ENCODE assay signal across 8 cellular contexts in the genomic region with DNA sequence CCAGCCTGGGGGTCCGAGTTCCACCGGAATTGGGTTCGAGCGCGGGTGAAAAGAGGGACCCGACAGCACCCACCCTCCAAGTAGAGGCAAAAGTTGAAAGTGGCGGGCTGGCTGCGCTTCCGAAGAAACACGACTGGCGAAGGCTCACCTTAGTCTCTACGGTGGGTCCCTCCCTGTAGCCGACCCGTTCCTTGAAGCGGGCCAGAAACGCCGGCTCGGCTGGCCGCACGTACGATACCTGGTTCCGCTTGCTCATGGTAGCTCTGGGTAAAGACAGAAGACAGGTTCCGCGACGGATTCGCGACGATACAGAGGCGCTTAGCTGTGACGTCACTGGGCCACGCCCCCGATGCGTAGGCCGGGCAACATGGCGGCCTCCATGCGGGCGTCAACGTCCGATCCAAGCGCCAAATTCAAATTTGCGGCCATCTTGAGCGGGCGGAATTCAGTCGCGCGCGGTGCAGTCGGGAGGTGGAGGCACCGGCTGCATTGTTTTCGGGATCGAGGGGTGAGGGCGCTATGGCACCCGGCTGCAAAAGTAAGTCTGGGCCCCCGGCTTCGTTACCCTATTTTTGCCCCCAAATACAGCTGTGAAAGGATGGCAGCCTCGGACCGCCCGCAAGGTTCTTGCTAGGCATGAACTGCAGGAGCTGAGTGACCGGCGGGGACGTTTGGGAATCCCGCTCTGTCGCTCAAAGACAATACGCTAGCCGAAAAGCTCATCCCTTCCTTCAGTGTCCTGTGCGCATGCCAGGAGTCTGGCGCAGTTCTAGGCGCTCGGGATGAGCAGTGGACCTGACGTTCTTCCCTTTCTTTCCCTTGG.
DNase-seq lines count a peak whose midpoint lies in the region; ATAC-seq, FAIRE-seq and TF ChIP-seq lines count a peak whose summit lies in the region.

TSS of gene KIAA1143 (minus strand) at position 273 of the 823 bp plus-strand sequence. CDS start at position 256, 17 bp downstream.
TSS of gene KIF15 (plus strand) at position 448 of the 823 bp plus-strand sequence. CDS start at position 520, 72 bp downstream.

- H3K27ac ChIP-seq in RWPE2 (ENCODE audit: poor library complexity, severe bottlenecking), result peak within 1 kb of the TSS; percentile 68

- peak within 1 kb of the TSS; percentile 86 to 91 (median 91) for H3K4me3 Mint-ChIP-seq in nephron
- H3K4me3 Mint-ChIP-seq in stimulated activated naive CD8-positive, alpha-beta T cell treated with anti-CD3 and anti-CD28 coated beads, Interleukin-15, Interleukin-2, amounts not matched to agents 100 ng/mL and 50 ng/mL, for 24 hours, result peak within 1 kb of the TSS; percentile 96

- TF ChIP-seq CTCF in RWPE2 (IDR thresholded peaks at IDR 0.05; ENCODE audit: poor library complexity, severe bottlenecking), result peak; percentile 13
- no peak for TF ChIP-seq CTCF in fibroblast of pulmonary artery (IDR thresholded peaks at IDR 0.05; ENCODE audit: low read length, missing control alignments)
- TF ChIP-seq CTCF in nephron (IDR thresholded peaks at IDR 0.05; ENCODE audit: unreplicated experiment in 3 of 3), result no peak

- peak; percentile 83 for FAIRE-seq in H54 (lab: Jason Lieb, UNC)

- ATAC-seq in RWPE2 (ENCODE audit: low read depth), result peak; percentile 88

- peak; percentile 95 for DNase-seq in EL
- peak; percentile 67 for DNase-seq in H54 (ENCODE audit: insufficient read length, low spot score)
- peak; percentile 98 for DNase-seq in LoVo (ENCODE audit: low spot score)
- DNase-seq in RWPE2 (ENCODE audit: low spot score), result peak; percentile 91
- peak; percentile 96 for DNase-seq in activated T-helper 9 cell treated with anti-CD3 and anti-CD28 coated beads, Interleukin-2, amount 50 U/mL, for 16 hours (ENCODE audit: low read depth)
- DNase-seq in fibroblast of pulmonary artery (ENCODE audit: low read depth), result peak; percentile 97

- no peaks in the 10 kb centered on the region for H3K4me1 ChIP-seq in RWPE2 (ENCODE audit: insufficient read depth, poor library complexity, severe bottlenecking)

- H3K27me3 ChIP-seq in RWPE2 (ENCODE audit: insufficient read depth, poor library complexity, severe bottlenecking), result no peaks in the 10 kb centered on the region

- peaks cover 70% of the 10 kb centered on the region for H3K36me3 Mint-ChIP-seq in nephron (ENCODE audit: low read depth)
- peaks cover 77% of the 10 kb centered on the region for H3K36me3 Mint-ChIP-seq in stimulated activated naive CD8-positive, alpha-beta T cell treated with anti-CD3 and anti-CD28 coated beads, Interleukin-15, Interleukin-2, amounts not matched to agents 100 ng/mL and 50 ng/mL, for 24 hours (ENCODE audit: low read depth)

- H3K9me3 Mint-ChIP-seq in nephron, result peaks cover 60% of the 10 kb centered on the region
- H3K9me3 Mint-ChIP-seq in stimulated activated naive CD8-positive, alpha-beta T cell treated with anti-CD3 and anti-CD28 coated beads, Interleukin-15, Interleukin-2, amounts not matched to agents 100 ng/mL and 50 ng/mL, for 24 hours, result peaks cover 25% of the 10 kb centered on the region

- peak within 1 kb of the TSS; percentile 55 for H3K4me3 ChIP-seq in RWPE2 (ENCODE audit: severe bottlenecking)
- H3K4me3 ChIP-seq in fibroblast of pulmonary artery (replicated peaks; ENCODE audit: low read depth, low read length), result peak within 1 kb of the TSS; percentile 97

- peaks cover 8% of the 10 kb centered on the region for H3K4me1 Mint-ChIP-seq in nephron
- peaks cover 45% of the 10 kb centered on the region for H3K4me1 Mint-ChIP-seq in stimulated activated naive CD8-positive, alpha-beta T cell treated with anti-CD3 and anti-CD28 coated beads, Interleukin-15, Interleukin-2, amounts not matched to agents 100 ng/mL and 50 ng/mL, for 24 hours (ENCODE audit: low read depth)

- TF ChIP-seq POLR2A in H54 (IDR thresholded peaks at IDR 0.05; ENCODE audit: low read depth, low read length), result peak; percentile 63

- H3K27ac Mint-ChIP-seq in nephron, result peak within 1 kb of the TSS; percentile 46 to 89 (median 74)
- peak within 1 kb of the TSS; percentile 91 for H3K27ac Mint-ChIP-seq in stimulated activated naive CD8-positive, alpha-beta T cell treated with anti-CD3 and anti-CD28 coated beads, Interleukin-15, Interleukin-2, amounts not matched to agents 100 ng/mL and 50 ng/mL, for 24 hours

- H3K9me3 ChIP-seq in RWPE2 (ENCODE audit: severe bottlenecking), result peaks cover 3% of the 10 kb centered on the region

- H3K36me3 ChIP-seq in RWPE2 (ENCODE audit: low read depth), result peaks cover 54% of the 10 kb centered on the region

- no peaks in the 10 kb centered on the region for H3K27me3 Mint-ChIP-seq in nephron (ENCODE audit: low read depth)
- no peaks in the 10 kb centered on the region for H3K27me3 Mint-ChIP-seq in stimulated activated naive CD8-positive, alpha-beta T cell treated with anti-CD3 and anti-CD28 coated beads, Interleukin-15, Interleukin-2, amounts not matched to agents 100 ng/mL and 50 ng/mL, for 24 hours

Comparison
In these comparisons a context has a peak if more than half of its experiments do, and no peak if none do; other contexts are left out.
1. Peak in every context shown above with its lines: DNase-seq, ATAC-seq, H3K4me3 ChIP-seq and H3K27ac ChIP-seq.